In the genomic region with DNA sequence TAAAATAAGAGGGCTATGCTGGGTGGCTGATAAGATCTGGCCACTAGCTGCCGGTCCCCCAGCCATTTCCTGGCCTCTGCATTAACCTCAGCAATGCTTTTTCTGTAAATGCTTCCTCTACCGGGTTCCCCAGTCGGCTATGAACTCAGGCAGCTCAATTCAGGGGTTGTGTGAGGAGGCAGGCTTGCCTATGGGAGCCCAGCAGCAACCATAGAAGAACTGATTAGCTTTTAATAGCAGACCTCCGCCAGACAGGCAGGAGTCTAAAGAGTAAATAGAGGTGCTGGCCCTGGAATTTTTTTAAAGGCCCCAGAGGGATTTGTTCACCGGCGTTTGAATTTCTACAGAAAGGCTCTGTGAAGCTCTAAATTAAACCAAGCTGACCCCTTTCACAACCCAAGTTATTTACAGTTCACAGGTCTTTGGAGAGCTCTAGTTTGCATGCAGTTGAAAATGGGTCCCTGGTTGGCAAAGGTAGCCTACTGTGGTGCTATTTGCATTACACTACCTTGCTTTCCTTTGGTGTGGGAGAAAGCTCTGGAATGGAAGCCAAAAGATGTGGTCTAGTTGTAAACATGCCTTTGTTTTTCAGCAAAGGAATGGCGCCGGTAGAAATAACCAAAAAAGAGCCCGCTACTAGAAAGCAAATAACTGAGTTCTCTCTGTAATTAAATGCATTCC, we compare ENCODE assay signal across 1 cellular context.
A peak's percentile ranks its signal among the peaks of the same experiment; 100 is the strongest.
TF ChIP-seq lines count a peak whose summit lies in the region.

No MANE protein-coding gene starts in this region.

TF ChIP-seq in HepG2, 621 proteins besides CTCF, POLR2A, EP300 and RAD21 (continued from another document and continues in another):
- TF ChIP-seq, protein P1, sequence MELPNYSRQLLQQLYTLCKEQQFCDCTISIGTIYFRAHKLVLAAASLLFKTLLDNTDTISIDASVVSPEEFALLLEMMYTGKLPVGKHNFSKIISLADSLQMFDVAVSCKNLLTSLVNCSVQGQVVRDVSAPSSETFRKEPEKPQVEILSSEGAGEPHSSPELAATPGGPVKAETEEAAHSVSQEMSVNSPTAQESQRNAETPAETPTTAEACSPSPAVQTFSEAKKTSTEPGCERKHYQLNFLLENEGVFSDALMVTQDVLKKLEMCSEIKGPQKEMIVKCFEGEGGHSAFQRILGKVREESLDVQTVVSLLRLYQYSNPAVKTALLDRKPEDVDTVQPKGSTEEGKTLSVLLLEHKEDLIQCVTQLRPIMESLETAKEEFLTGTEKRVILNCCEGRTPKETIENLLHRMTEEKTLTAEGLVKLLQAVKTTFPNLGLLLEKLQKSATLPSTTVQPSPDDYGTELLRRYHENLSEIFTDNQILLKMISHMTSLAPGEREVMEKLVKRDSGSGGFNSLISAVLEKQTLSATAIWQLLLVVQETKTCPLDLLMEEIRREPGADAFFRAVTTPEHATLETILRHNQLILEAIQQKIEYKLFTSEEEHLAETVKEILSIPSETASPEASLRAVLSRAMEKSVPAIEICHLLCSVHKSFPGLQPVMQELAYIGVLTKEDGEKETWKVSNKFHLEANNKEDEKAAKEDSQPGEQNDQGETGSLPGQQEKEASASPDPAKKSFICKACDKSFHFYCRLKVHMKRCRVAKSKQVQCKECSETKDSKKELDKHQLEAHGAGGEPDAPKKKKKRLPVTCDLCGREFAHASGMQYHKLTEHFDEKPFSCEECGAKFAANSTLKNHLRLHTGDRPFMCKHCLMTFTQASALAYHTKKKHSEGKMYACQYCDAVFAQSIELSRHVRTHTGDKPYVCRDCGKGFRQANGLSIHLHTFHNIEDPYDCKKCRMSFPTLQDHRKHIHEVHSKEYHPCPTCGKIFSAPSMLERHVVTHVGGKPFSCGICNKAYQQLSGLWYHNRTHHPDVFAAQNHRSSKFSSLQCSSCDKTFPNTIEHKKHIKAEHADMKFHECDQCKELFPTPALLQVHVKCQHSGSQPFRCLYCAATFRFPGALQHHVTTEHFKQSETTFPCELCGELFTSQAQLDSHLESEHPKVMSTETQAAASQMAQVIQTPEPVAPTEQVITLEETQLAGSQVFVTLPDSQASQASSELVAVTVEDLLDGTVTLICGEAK (IDR thresholded peaks at IDR 0.05): no peak
- TF ChIP-seq, protein P1 (CRISPR knock-in tag; IDR thresholded peaks at IDR 0.05): no peak; the same call in 1 of the 2 replicates
- TF ChIP-seq, protein P2, sequence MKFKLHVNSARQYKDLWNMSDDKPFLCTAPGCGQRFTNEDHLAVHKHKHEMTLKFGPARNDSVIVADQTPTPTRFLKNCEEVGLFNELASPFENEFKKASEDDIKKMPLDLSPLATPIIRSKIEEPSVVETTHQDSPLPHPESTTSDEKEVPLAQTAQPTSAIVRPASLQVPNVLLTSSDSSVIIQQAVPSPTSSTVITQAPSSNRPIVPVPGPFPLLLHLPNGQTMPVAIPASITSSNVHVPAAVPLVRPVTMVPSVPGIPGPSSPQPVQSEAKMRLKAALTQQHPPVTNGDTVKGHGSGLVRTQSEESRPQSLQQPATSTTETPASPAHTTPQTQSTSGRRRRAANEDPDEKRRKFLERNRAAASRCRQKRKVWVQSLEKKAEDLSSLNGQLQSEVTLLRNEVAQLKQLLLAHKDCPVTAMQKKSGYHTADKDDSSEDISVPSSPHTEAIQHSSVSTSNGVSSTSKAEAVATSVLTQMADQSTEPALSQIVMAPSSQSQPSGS (CRISPR knock-in tag; IDR thresholded peaks at IDR 0.05): peak; percentile 41; the same call in 1 of the 2 replicates
- 0 out of 2 replicates have a peak, but pooled peaks have one; percentile 69 for TF ChIP-seq SMARCC2 (IDR thresholded peaks at IDR 0.05)
- TF ChIP-seq, protein P3, sequence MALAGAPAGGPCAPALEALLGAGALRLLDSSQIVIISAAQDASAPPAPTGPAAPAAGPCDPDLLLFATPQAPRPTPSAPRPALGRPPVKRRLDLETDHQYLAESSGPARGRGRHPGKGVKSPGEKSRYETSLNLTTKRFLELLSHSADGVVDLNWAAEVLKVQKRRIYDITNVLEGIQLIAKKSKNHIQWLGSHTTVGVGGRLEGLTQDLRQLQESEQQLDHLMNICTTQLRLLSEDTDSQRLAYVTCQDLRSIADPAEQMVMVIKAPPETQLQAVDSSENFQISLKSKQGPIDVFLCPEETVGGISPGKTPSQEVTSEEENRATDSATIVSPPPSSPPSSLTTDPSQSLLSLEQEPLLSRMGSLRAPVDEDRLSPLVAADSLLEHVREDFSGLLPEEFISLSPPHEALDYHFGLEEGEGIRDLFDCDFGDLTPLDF (CRISPR knock-in tag; IDR thresholded peaks at IDR 0.05): no peak
- TF ChIP-seq ZMYM3 (CRISPR knock-in tag; IDR thresholded peaks at IDR 0.05): peak; percentile 55; the same call in 1 of the 2 replicates
- TF ChIP-seq, protein P4, sequence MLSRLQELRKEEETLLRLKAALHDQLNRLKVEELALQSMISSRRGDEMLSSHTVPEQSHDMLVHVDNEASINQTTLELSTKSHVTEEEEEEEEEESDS (CRISPR knock-in tag; IDR thresholded peaks at IDR 0.05; ENCODE audit: borderline replicate concordance): no peak
- TF ChIP-seq ZNF761 (CRISPR knock-in tag; conservative IDR thresholded peaks at IDR 0.05): no peak
- TF ChIP-seq, protein P5, sequence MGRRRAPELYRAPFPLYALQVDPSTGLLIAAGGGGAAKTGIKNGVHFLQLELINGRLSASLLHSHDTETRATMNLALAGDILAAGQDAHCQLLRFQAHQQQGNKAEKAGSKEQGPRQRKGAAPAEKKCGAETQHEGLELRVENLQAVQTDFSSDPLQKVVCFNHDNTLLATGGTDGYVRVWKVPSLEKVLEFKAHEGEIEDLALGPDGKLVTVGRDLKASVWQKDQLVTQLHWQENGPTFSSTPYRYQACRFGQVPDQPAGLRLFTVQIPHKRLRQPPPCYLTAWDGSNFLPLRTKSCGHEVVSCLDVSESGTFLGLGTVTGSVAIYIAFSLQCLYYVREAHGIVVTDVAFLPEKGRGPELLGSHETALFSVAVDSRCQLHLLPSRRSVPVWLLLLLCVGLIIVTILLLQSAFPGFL (CRISPR knock-in tag; IDR thresholded peaks at IDR 0.05): no peak
- 0 out of 2 replicates have a peak, but pooled peaks have one; percentile 24 for TF ChIP-seq ZNF766 (CRISPR knock-in tag; IDR thresholded peaks at IDR 0.05; ENCODE audit: borderline replicate concordance)
- TF ChIP-seq, protein P6, sequence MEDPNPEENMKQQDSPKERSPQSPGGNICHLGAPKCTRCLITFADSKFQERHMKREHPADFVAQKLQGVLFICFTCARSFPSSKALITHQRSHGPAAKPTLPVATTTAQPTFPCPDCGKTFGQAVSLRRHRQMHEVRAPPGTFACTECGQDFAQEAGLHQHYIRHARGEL (CRISPR knock-in tag; IDR thresholded peaks at IDR 0.05): no peak
- no peak for TF ChIP-seq ZBTB8A (CRISPR knock-in tag; IDR thresholded peaks at IDR 0.05; ENCODE audit: borderline replicate concordance, low read depth)
- no peak for TF ChIP-seq NFRKB (IDR thresholded peaks at IDR 0.05)
- TF ChIP-seq ZNF10 (CRISPR knock-in tag; IDR thresholded peaks at IDR 0.05; ENCODE audit: borderline replicate concordance, low read depth): no peak
- no peak for TF ChIP-seq ATRX (CRISPR knock-in tag; IDR thresholded peaks at IDR 0.05; ENCODE audit: borderline replicate concordance)
- TF ChIP-seq ONECUT2 (CRISPR knock-in tag; IDR thresholded peaks at IDR 0.05): no peak
- TF ChIP-seq KDM1A (CRISPR knock-in tag; IDR thresholded peaks at IDR 0.05): no peak
- TF ChIP-seq, protein P7, sequence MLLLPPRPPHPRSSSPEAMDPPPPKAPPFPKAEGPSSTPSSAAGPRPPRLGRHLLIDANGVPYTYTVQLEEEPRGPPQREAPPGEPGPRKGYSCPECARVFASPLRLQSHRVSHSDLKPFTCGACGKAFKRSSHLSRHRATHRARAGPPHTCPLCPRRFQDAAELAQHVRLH (CRISPR knock-in tag; IDR thresholded peaks at IDR 0.05; ENCODE audit: borderline replicate concordance, low read depth): 0 out of 2 replicates have a peak, but pooled peaks have one; percentile 53
- TF ChIP-seq MYC (CRISPR knock-in tag; IDR thresholded peaks at IDR 0.05; ENCODE audit: borderline replicate concordance): no peak
- TF ChIP-seq SP5 (CRISPR knock-in tag; IDR thresholded peaks at IDR 0.05; ENCODE audit: borderline replicate concordance, low read depth): 0 out of 2 replicates have a peak, but pooled peaks have one; percentile 23
- TF ChIP-seq, protein P8, sequence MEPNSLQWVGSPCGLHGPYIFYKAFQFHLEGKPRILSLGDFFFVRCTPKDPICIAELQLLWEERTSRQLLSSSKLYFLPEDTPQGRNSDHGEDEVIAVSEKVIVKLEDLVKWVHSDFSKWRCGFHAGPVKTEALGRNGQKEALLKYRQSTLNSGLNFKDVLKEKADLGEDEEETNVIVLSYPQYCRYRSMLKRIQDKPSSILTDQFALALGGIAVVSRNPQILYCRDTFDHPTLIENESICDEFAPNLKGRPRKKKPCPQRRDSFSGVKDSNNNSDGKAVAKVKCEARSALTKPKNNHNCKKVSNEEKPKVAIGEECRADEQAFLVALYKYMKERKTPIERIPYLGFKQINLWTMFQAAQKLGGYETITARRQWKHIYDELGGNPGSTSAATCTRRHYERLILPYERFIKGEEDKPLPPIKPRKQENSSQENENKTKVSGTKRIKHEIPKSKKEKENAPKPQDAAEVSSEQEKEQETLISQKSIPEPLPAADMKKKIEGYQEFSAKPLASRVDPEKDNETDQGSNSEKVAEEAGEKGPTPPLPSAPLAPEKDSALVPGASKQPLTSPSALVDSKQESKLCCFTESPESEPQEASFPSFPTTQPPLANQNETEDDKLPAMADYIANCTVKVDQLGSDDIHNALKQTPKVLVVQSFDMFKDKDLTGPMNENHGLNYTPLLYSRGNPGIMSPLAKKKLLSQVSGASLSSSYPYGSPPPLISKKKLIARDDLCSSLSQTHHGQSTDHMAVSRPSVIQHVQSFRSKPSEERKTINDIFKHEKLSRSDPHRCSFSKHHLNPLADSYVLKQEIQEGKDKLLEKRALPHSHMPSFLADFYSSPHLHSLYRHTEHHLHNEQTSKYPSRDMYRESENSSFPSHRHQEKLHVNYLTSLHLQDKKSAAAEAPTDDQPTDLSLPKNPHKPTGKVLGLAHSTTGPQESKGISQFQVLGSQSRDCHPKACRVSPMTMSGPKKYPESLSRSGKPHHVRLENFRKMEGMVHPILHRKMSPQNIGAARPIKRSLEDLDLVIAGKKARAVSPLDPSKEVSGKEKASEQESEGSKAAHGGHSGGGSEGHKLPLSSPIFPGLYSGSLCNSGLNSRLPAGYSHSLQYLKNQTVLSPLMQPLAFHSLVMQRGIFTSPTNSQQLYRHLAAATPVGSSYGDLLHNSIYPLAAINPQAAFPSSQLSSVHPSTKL (CRISPR knock-in tag; IDR thresholded peaks at IDR 0.05): peak; percentile 87
- TF ChIP-seq, protein P9, sequence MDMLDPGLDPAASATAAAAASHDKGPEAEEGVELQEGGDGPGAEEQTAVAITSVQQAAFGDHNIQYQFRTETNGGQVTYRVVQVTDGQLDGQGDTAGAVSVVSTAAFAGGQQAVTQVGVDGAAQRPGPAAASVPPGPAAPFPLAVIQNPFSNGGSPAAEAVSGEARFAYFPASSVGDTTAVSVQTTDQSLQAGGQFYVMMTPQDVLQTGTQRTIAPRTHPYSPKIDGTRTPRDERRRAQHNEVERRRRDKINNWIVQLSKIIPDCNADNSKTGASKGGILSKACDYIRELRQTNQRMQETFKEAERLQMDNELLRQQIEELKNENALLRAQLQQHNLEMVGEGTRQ (IDR thresholded peaks at IDR 0.05; ENCODE audit: low read depth, low read length): no peak
- TF ChIP-seq, protein P9 (CRISPR knock-in tag; IDR thresholded peaks at IDR 0.05; ENCODE audit: borderline replicate concordance): no peak
- no peak for TF ChIP-seq CAMTA2 (CRISPR knock-in tag; IDR thresholded peaks at IDR 0.05; ENCODE audit: borderline replicate concordance)
- TF ChIP-seq FOXJ3 (CRISPR knock-in tag; IDR thresholded peaks at IDR 0.05; ENCODE audit: borderline replicate concordance): peak; percentile 93
- peak; percentile 66 for TF ChIP-seq ZNF629 (CRISPR knock-in tag; conservative IDR thresholded peaks at IDR 0.05)
- TF ChIP-seq JUNB (CRISPR knock-in tag; IDR thresholded peaks at IDR 0.05; ENCODE audit: borderline replicate concordance): no peak
- TF ChIP-seq, protein P10, sequence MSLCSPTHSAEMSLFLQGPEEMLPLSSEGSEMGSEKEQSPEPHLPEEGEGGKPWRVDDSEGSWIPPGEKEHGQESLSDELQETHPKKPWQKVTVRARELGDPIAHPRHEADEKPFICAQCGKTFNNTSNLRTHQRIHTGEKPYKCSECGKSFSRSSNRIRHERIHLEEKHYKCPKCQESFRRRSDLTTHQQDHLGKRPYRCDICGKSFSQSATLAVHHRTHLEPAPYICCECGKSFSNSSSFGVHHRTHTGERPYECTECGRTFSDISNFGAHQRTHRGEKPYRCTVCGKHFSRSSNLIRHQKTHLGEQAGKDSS (CRISPR knock-in tag; IDR thresholded peaks at IDR 0.05; ENCODE audit: borderline replicate concordance, low read depth): no peak
- peak; percentile 91 for TF ChIP-seq NR2F2 (IDR thresholded peaks at IDR 0.05; ENCODE audit: borderline replicate concordance, low read depth)
- TF ChIP-seq THAP11 (CRISPR knock-in tag; IDR thresholded peaks at IDR 0.05): peak; percentile 58
- TF ChIP-seq STAT5B (CRISPR knock-in tag; IDR thresholded peaks at IDR 0.05): no peak
- peak; percentile 75 for TF ChIP-seq HDAC2 (CRISPR knock-in tag; IDR thresholded peaks at IDR 0.05)
- no peak for TF ChIP-seq IRX3 (CRISPR knock-in tag; IDR thresholded peaks at IDR 0.05; ENCODE audit: borderline replicate concordance, low read depth)
- 0 out of 2 replicates have a peak, but pooled peaks have one; percentile 68 for TF ChIP-seq MIXL1 (CRISPR knock-in tag; IDR thresholded peaks at IDR 0.05)
- no peak for TF ChIP-seq CENPX (CRISPR knock-in tag; IDR thresholded peaks at IDR 0.05)
